In the genomic region with DNA sequence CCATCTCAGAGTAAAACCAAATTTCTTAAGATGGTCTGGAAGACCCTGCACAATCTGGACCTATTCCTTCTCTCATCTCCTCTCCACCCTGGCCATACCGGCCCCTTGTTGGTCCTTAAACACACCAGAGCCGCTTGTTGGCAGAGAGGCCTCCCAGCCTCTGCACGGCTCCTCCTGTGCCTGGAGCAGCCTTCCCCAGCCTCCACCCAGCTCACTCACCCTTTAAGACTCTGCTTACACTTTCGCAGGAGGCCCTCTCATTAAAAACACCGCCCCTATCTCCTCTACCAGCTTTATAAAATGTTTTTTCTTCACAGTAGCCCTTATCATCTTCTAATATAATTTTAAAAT, we compare ENCODE assay signal across 33 cellular contexts. TPM values are rescaled to one million over a fixed set of nuclear protein-coding genes. Genes with fewer than 3 reads are reported as not detected.
"Had no signal": no experiment of that assay in that cellular context is flagged by ENCODE, and none has a peak within 500 bp of the region (broad histone marks: within the 10 kb centered on the region; RNA-seq: fewer than 3 reads in every experiment).

No MANE protein-coding gene starts in this region.

- H3K36me3 Mint-ChIP-seq: activated naive CD8-positive, alpha-beta T cell; immature natural killer cell; stimulated activated naive B cell treated with anti-CD40 and anti-IgM and Interleukin-4, amounts not matched to agents 10 μg/mL and 1 μg/mL and 100 μg/mL, for 72 hours had no signal

- H3K36me3 ChIP-seq: esophagus muscularis mucosa, heart left ventricle, ovary, sigmoid colon, tibial nerve, uterus had no signal

- H3K4me3 ChIP-seq: esophagus muscularis mucosa, heart left ventricle, ovary, sigmoid colon, tibial nerve, uterus had no signal

- H3K27ac ChIP-seq: foreskin keratinocyte, ovary, sigmoid colon had no signal

- ATAC-seq: foreskin keratinocyte; stimulated activated naive B cell treated with anti-CD40 and anti-IgM and Interleukin-4, amounts not matched to agents 10 μg/mL and 1 μg/mL and 100 μg/mL, for 72 hours had no signal

- H3K27me3 ChIP-seq: esophagus muscularis mucosa, heart left ventricle, ovary, sigmoid colon, tibial nerve, uterus had no signal

- DNase-seq: activated CD4-positive, alpha-beta T cell treated with anti-CD3 and anti-CD28 coated beads for 4 hours; activated CD4-positive, alpha-beta T cell treated with anti-CD3 and anti-CD28 coated beads, Interleukin-2, amount 50 U/mL, for 48 hours; activated CD8-positive, alpha-beta memory T cell treated with anti-CD3 and anti-CD28 coated beads for 24 hours; activated effector memory CD4-positive, alpha-beta T cell treated with Interleukin-2 at 50 U/mL for 16 hours; activated naive CD4-positive, alpha-beta T cell treated with Interleukin-2 at 50 U/mL for 16 hours; aorta; central memory CD4-positive, alpha-beta T cell; endodermal cell; foreskin keratinocyte; heart left ventricle; hypothalamus; immature natural killer cell; retina; sigmoid colon; small intestine; stimulated activated CD4-positive, alpha-beta T cell treated with anti-CD3 and anti-CD28 coated beads, Interleukin-15, amount 100 ng/mL, for 24 hours; stimulated activated CD4-positive, alpha-beta T cell treated with anti-CD3 and anti-CD28 coated beads, Interleukin-2, amount 100 ng/mL, for 24 hours; stimulated activated naive B cell treated with anti-CD40 and anti-IgM and Interleukin-4, amounts not matched to agents 10 μg/mL and 1 μg/mL and 100 μg/mL, for 72 hours; T-helper 1 cell; uterus had no signal

- H3K27ac Mint-ChIP-seq: activated naive CD8-positive, alpha-beta T cell; dendritic cell treated with granulocyte-macrophage colony-stimulating factor and Interleukin-4, amounts not matched to agents 40 ng/mL and 50 ng/mL, for 4 days; endodermal cell; immature natural killer cell; nephron; progenitor cell of endocrine pancreas; stimulated activated naive B cell treated with anti-CD40 and anti-IgM and Interleukin-4, amounts not matched to agents 10 μg/mL and 1 μg/mL and 100 μg/mL, for 72 hours; T-helper 2 cell treated with Interferon-gamma antibody and Interleukin-4, amounts not matched to agents 5 μg/mL and 100 μg/mL, for 36 hours had no signal

- H3K4me1 Mint-ChIP-seq: immature natural killer cell had no signal

- H3K4me3 Mint-ChIP-seq: activated naive CD8-positive, alpha-beta T cell; dendritic cell treated with granulocyte-macrophage colony-stimulating factor and Interleukin-4, amounts not matched to agents 40 ng/mL and 50 ng/mL, for 4 days; endodermal cell; immature natural killer cell; nephron; stimulated activated naive B cell treated with anti-CD40 and anti-IgM and Interleukin-4, amounts not matched to agents 10 μg/mL and 1 μg/mL and 100 μg/mL, for 72 hours; T-helper 2 cell treated with Interferon-gamma antibody and Interleukin-4, amounts not matched to agents 5 μg/mL and 100 μg/mL, for 36 hours had no signal

- H3K4me1 ChIP-seq: sigmoid colon, tibial nerve, uterus had no signal

- H3K9me3 ChIP-seq: esophagus muscularis mucosa, heart left ventricle, ovary, sigmoid colon, tibial nerve, uterus had no signal

- H3K9me3 Mint-ChIP-seq: dendritic cell treated with granulocyte-macrophage colony-stimulating factor and Interleukin-4, amounts not matched to agents 40 ng/mL and 50 ng/mL, for 4 days; endodermal cell; immature natural killer cell; nephron; stimulated activated naive B cell treated with anti-CD40 and anti-IgM and Interleukin-4, amounts not matched to agents 10 μg/mL and 1 μg/mL and 100 μg/mL, for 72 hours; T-helper 2 cell treated with Interferon-gamma antibody and Interleukin-4, amounts not matched to agents 5 μg/mL and 100 μg/mL, for 36 hours had no signal

RNA-seq across cellular contexts. Expression of a gene that starts 49.8 kb away (rescaled TPM):
- total RNA-seq: aorta, endodermal cell, esophagus muscularis mucosa, foreskin keratinocyte, heart left ventricle, kidney epithelial cell, lung microvascular endothelial cell, mesenteric fat pad, mucosa of gallbladder, ovary, progenitor cell of endocrine pancreas, sigmoid colon, temporal lobe, tibial nerve, uterus had no signal
- polyA plus RNA-seq: aorta, foreskin keratinocyte, heart left ventricle, immature natural killer cell, ovary, sigmoid colon, small intestine had no signal
